In genomic region chr19:55299991-55300390, GRCh38 we compare ENCODE assay signal across 19 cellular contexts. TPM values are rescaled to one million over a fixed set of nuclear protein-coding genes. Genes with fewer than 3 reads are reported as not detected.
DNase-seq lines count a peak whose midpoint lies in the region; ATAC-seq and TF ChIP-seq lines count a peak whose summit lies in the region.
"Had no signal": no experiment of that assay in that cellular context is flagged by ENCODE, and none has a peak within 500 bp of the region (broad histone marks: within the 10 kb centered on the region; RNA-seq: fewer than 3 reads in every experiment).

No MANE protein-coding gene starts in this region.

- H3K36me3 Mint-ChIP-seq in stimulated activated effector memory CD8-positive, alpha-beta T cell treated with anti-CD3 and anti-CD28 coated beads, Interleukin-12 subunit alpha, Interleukin-12 subunit beta, amount 100 ng/mL, for 72 hours: peaks cover 14% of the 10 kb centered on the region
- H3K36me3 Mint-ChIP-seq: CD4-positive, CD25-positive, alpha-beta regulatory T cell; IgD-negative memory B cell had no signal

- intact Hi-C loops in Right ventricle myocardium inferior (cut with DNase I) (loop anchor here (2.0 to 10.0 kb wide), 3 partner anchors 42 to 115 kb away; partner anchors contain the start of genes RPL28 and TMEM238), left ventricle myocardium inferior (cut with micrococcal nuclease) (no loop called here)

- no peak overlapping the region for H3K27ac ChIP-seq in left ventricle myocardium inferior (replicated peaks)
- peak overlapping the region; percentile 26 for H3K27ac ChIP-seq in iPS-20b (ENCODE audit: low read length)
- H3K27ac ChIP-seq: BLaER1 treated with 17β-estradiol and CSF1 and Interleukin-3, amounts not matched to agents 10 nM and 100 nM had no signal

- H3K27ac Mint-ChIP-seq in stimulated activated effector memory CD8-positive, alpha-beta T cell treated with anti-CD3 and anti-CD28 coated beads, Interleukin-12 subunit alpha, Interleukin-12 subunit beta, amount 100 ng/mL, for 72 hours: peak overlapping the region; percentile 40
- H3K27ac Mint-ChIP-seq: CD4-positive, CD25-positive, alpha-beta regulatory T cell; GM23338; IgD-negative memory B cell had no signal

- H3K27me3 ChIP-seq in left ventricle myocardium inferior (ENCODE audit: low read depth) (no peaks in the 10 kb centered on the region), iPS-20b (ENCODE audit: insufficient read depth, low read length) (no peaks in the 10 kb centered on the region)
- H3K27me3 ChIP-seq: BLaER1 treated with 17β-estradiol and CSF1 and Interleukin-3, amounts not matched to agents 10 nM and 100 nM had no signal

- ATAC-seq in Right ventricle myocardium inferior (no peak), HG03439 (IDR thresholded peaks at IDR 0.05; ENCODE audit: unreplicated experiment) (no peak)
- peak; percentile 49 for ATAC-seq in stimulated activated effector memory CD8-positive, alpha-beta T cell treated with anti-CD3 and anti-CD28 coated beads, Interleukin-12 subunit alpha, Interleukin-12 subunit beta, amount 100 ng/mL, for 72 hours
- ATAC-seq: GM12878, GM23338 had no signal

- TF ChIP-seq CTCF in left ventricle myocardium inferior (IDR thresholded peaks at IDR 0.05; ENCODE audit: borderline replicate concordance): no peak
- no peak for TF ChIP-seq CTCF in foreskin fibroblast (IDR thresholded peaks at IDR 0.05; ENCODE audit: low read depth, low read length)

- H3K4me3 Mint-ChIP-seq in stimulated activated effector memory CD8-positive, alpha-beta T cell treated with anti-CD3 and anti-CD28 coated beads, Interleukin-12 subunit alpha, Interleukin-12 subunit beta, amount 100 ng/mL, for 72 hours: peak overlapping the region; percentile 29
- H3K4me3 Mint-ChIP-seq: GM23338 had no signal

- H3K9me3 ChIP-seq in left ventricle myocardium inferior (replicated peaks): no peaks in the 10 kb centered on the region
- no peaks in the 10 kb centered on the region for H3K9me3 ChIP-seq in iPS-20b (ENCODE audit: insufficient read depth, low read depth, low read length)
- H3K9me3 ChIP-seq: BLaER1 treated with 17β-estradiol and CSF1 and Interleukin-3, amounts not matched to agents 10 nM and 100 nM had no signal

- H3K36me3 ChIP-seq in left ventricle myocardium inferior (peaks cover 3% of the 10 kb centered on the region), iPS-20b (ENCODE audit: insufficient read depth, low read depth, low read length) (peaks cover 52% of the 10 kb centered on the region)

- H3K4me1 ChIP-seq in left ventricle myocardium inferior (peaks cover 4% of the 10 kb centered on the region), iPS-20b (ENCODE audit: insufficient read depth, low read length) (peaks cover 4% of the 10 kb centered on the region; the same call in 1 of the 2 replicates)

- no peak overlapping the region for H3K9ac ChIP-seq in iPS-20b (ENCODE audit: low read depth, low read length)
- H3K9ac ChIP-seq: BLaER1 treated with 17β-estradiol and CSF1 and Interleukin-3, amounts not matched to agents 10 nM and 100 nM had no signal

- DNase-seq in Right ventricle myocardium inferior (ENCODE audit: missing footprints): peak; percentile 33
- no peak for DNase-seq in left ventricle myocardium inferior
- DNase-seq in stimulated activated effector memory CD8-positive, alpha-beta T cell treated with anti-CD3 and anti-CD28 coated beads, Interleukin-12 subunit alpha, Interleukin-12 subunit beta, amount 100 ng/mL, for 72 hours (ENCODE audit: low spot score in 2 of 2): no peak
- DNase-seq in D341Med (ENCODE audit: low spot score): no peak
- no peak for DNase-seq in foreskin fibroblast
- DNase-seq: 8988T; AML-193; Calu3; CD4-positive, CD25-positive, alpha-beta regulatory T cell; DMS79; H7 had no signal

- H3K4me3 ChIP-seq in left ventricle myocardium inferior (no peak overlapping the region), iPS-20b (ENCODE audit: low read length) (no peak overlapping the region), foreskin fibroblast (ENCODE audit: low read depth in 1 of 2, low read length in 2 of 2) (no peak overlapping the region)
- H3K4me3 ChIP-seq: BLaER1 treated with 17β-estradiol and CSF1 and Interleukin-3, amounts not matched to agents 10 nM and 100 nM; GM12878; GM23338 had no signal

- H3K4me1 Mint-ChIP-seq in stimulated activated effector memory CD8-positive, alpha-beta T cell treated with anti-CD3 and anti-CD28 coated beads, Interleukin-12 subunit alpha, Interleukin-12 subunit beta, amount 100 ng/mL, for 72 hours: peaks cover 21% of the 10 kb centered on the region

- no peaks in the 10 kb centered on the region for H3K9me3 Mint-ChIP-seq in stimulated activated effector memory CD8-positive, alpha-beta T cell treated with anti-CD3 and anti-CD28 coated beads, Interleukin-12 subunit alpha, Interleukin-12 subunit beta, amount 100 ng/mL, for 72 hours
- H3K9me3 Mint-ChIP-seq: CD4-positive, CD25-positive, alpha-beta regulatory T cell; GM23338; IgD-negative memory B cell had no signal

RNA-seq across cellular contexts. Expression of gene BRSK1, which starts 16.2 kb away (rescaled TPM):
- total RNA-seq in Right ventricle myocardium inferior (2.4 TPM), left ventricle myocardium inferior (3.0 TPM)

RNA-seq across cellular contexts. Expression of gene HSPBP1, which starts 20.1 kb away (rescaled TPM):
- total RNA-seq in Right ventricle myocardium inferior (30.2 TPM), left ventricle myocardium inferior (29.0 TPM)

RNA-seq across cellular contexts. Expression of gene TMEM150B, which starts 25.1 kb away (rescaled TPM):
- 1.2 TPM for total RNA-seq in Right ventricle myocardium inferior
- 2.0 TPM for total RNA-seq in left ventricle myocardium inferior
- total RNA-seq: Calu3, G401, GM23338, HT1080 had no signal

RNA-seq across cellular contexts. Expression of gene KMT5C, which starts 39.7 kb away (rescaled TPM):
- total RNA-seq in Right ventricle myocardium inferior (6.2 TPM), left ventricle myocardium inferior (5.1 TPM)

RNA-seq across cellular contexts. Expression of gene PPP6R1, which starts 41.2 kb away (rescaled TPM):
- total RNA-seq in Right ventricle myocardium inferior (39.5 TPM), left ventricle myocardium inferior (39.8 TPM)
